8 cellular contexts compared by ENCODE assay signal in the genomic region with DNA sequence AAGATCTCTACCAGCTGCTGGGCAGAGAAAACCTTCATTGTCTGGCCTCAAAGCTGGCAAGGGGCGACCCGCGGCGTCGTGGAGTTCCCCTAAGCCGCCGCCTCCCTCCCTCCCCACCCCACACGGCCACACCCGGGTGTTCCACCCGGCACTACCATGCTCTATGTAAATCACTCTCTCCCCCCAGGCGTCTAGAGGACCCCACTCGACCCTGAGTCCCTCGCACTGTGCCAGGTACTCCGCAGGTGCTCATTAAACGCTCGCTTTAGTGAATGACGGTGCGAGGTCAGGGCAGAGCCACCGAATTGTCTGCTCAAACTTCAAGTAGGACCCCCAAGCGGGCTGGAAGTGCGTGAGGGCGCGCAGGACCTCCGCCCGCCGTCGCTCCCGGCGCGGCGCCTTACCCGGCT. TPM values are rescaled to one million over a fixed set of nuclear protein-coding genes. Genes with fewer than 3 reads are reported as not detected.
DNase-seq lines count a peak whose midpoint lies in the region; ATAC-seq and TF ChIP-seq lines count a peak whose summit lies in the region.

No MANE protein-coding gene starts in this region.

- peaks cover 0 to 47% (median 29%) of the 10 kb centered on the region in 11 experiments; a peak in 16 of 22 replicates for H4K20me1 ChIP-seq in BLaER1 treated with 17β-estradiol and CSF1 and Interleukin-3, amounts not matched to agents 10 nM and 100 nM

- intact Hi-C loops in tibial artery (cut with DNase I; ENCODE audit: low total_unique reads), result no loop called here

- no peaks in the 10 kb centered on the region for H3K27me3 ChIP-seq in BLaER1 treated with 17β-estradiol and CSF1 and Interleukin-3, amounts not matched to agents 10 nM and 100 nM
- H3K27me3 ChIP-seq in HL-60 (ENCODE audit: insufficient read depth, poor library complexity, severe bottlenecking) (peaks cover 19% of the 10 kb centered on the region), tibial artery (no peaks in the 10 kb centered on the region)
- H3K27me3 ChIP-seq in effector memory CD4-positive, alpha-beta T cell (replicated peaks; ENCODE audit: control insufficient read depth, insufficient read depth, low read length, poor library complexity, severe bottlenecking), result no peaks in the 10 kb centered on the region

- TF ChIP-seq CTCF in HL-60 (IDR thresholded peaks at IDR 0.05; ENCODE audit: insufficient read depth, low read length) (no peak), tibial artery (IDR thresholded peaks at IDR 0.05) (no peak)

- peak overlapping the region; percentile 36 to 64 for H3K27ac Mint-ChIP-seq in natural killer cell treated with Interleukin-12 subunit alpha and Interleukin-12 subunit beta and Interleukin-15 and Interleukin-18, amount 100 ng/mL, for 72 hours

- H3K36me3 ChIP-seq in BLaER1 treated with 17β-estradiol and CSF1 and Interleukin-3, amounts not matched to agents 10 nM and 100 nM, result peaks cover 0 to 15% (median 9%) of the 10 kb centered on the region in 11 experiments; a peak in 19 of 22 replicates
- H3K36me3 ChIP-seq in effector memory CD4-positive, alpha-beta T cell (ENCODE audit: control insufficient read depth, insufficient read depth, low read length), result peaks cover 5% of the 10 kb centered on the region
- H3K36me3 ChIP-seq in tibial artery, result peaks cover 0 to 7% (median 0%) of the 10 kb centered on the region in 3 donors

- H3K36me3 Mint-ChIP-seq in natural killer cell treated with Interleukin-12 subunit alpha and Interleukin-12 subunit beta and Interleukin-15 and Interleukin-18, amount 100 ng/mL, for 72 hours, result peaks cover 17% of the 10 kb centered on the region

- H3K9ac ChIP-seq in BLaER1 treated with 17β-estradiol and CSF1 and Interleukin-3, amounts not matched to agents 10 nM and 100 nM, result peak overlapping the region; percentile 82 to 95 (median 91)

- peak; percentile 19 for ATAC-seq in GM19452 (IDR thresholded peaks at IDR 0.05; ENCODE audit: unreplicated experiment)
- ATAC-seq in natural killer cell treated with Interleukin-12 subunit alpha and Interleukin-12 subunit beta and Interleukin-15 and Interleukin-18, amount 100 ng/mL, for 72 hours, result peak; percentile 33 to 51

- H3K4me3 ChIP-seq in BLaER1 treated with 17β-estradiol and CSF1 and Interleukin-3, amounts not matched to agents 10 nM and 100 nM, result peak overlapping the region; percentile 78 to 96 (median 86)
- H3K4me3 ChIP-seq in HL-60 (replicated peaks; ENCODE audit: insufficient read depth, low read length), result peak overlapping the region; percentile 52
- peak overlapping the region; percentile 83 for H3K4me3 ChIP-seq in effector memory CD4-positive, alpha-beta T cell (ENCODE audit: insufficient read depth, low read depth, low read length, poor library complexity, severe bottlenecking)
- H3K4me3 ChIP-seq in tibial artery, result peak overlapping the region; percentile 70 to 81

- peak overlapping the region; percentile 66 for H3K4me3 Mint-ChIP-seq in natural killer cell treated with Interleukin-12 subunit alpha and Interleukin-12 subunit beta and Interleukin-15 and Interleukin-18, amount 100 ng/mL, for 72 hours

- H3K27ac ChIP-seq in BLaER1 treated with 17β-estradiol and CSF1 and Interleukin-3, amounts not matched to agents 10 nM and 100 nM, result peak overlapping the region; percentile 84 to 95 (median 91)
- no peak overlapping the region for H3K27ac ChIP-seq in HL-60 (replicated peaks)
- H3K27ac ChIP-seq in effector memory CD4-positive, alpha-beta T cell (ENCODE audit: insufficient read depth, low read length, poor library complexity, severe bottlenecking), result peak overlapping the region; percentile 84
- peak overlapping the region; percentile 81 to 88 for H3K27ac ChIP-seq in tibial artery

- H3K9me3 Mint-ChIP-seq in natural killer cell treated with Interleukin-12 subunit alpha and Interleukin-12 subunit beta and Interleukin-15 and Interleukin-18, amount 100 ng/mL, for 72 hours, result peaks cover 8% of the 10 kb centered on the region

- peaks cover 15 to 26% (median 20%) of the 10 kb centered on the region in 11 experiments for H3K9me3 ChIP-seq in BLaER1 treated with 17β-estradiol and CSF1 and Interleukin-3, amounts not matched to agents 10 nM and 100 nM (replicated peaks in 1 of 11)
- H3K9me3 ChIP-seq in effector memory CD4-positive, alpha-beta T cell (ENCODE audit: control insufficient read depth, low read length), result no peaks in the 10 kb centered on the region
- H3K9me3 ChIP-seq in tibial artery, result peaks cover 0 to 11% (median 9%) of the 10 kb centered on the region in 3 donors

- DNase-seq in HL-60 (ENCODE audit: low read depth in 1 of 2, low spot score in 1 of 2) (no peak), tibial artery (no peak), T1000 (lab: John Stamatoyannopoulos, UW) (no peak)
- DNase-seq in activated CD4-positive, alpha-beta T cell treated with anti-CD3 and anti-CD28 coated beads, Interleukin-2, amount 50 U/mL, for 1 hour, result peak; percentile 62
- peak; percentile 47 to 53 (median 48) for DNase-seq in effector memory CD4-positive, alpha-beta T cell
- DNase-seq in natural killer cell treated with Interleukin-12 subunit alpha and Interleukin-12 subunit beta and Interleukin-15 and Interleukin-18, amount 100 ng/mL, for 72 hours (ENCODE audit: low spot score), result no peak

- H3K4me2 ChIP-seq in BLaER1 treated with 17β-estradiol and CSF1 and Interleukin-3, amounts not matched to agents 10 nM and 100 nM, result peak overlapping the region; percentile 83 to 96 (median 91)

- peaks cover 21 to 50% (median 34%) of the 10 kb centered on the region in 10 experiments for H3K4me1 ChIP-seq in BLaER1 treated with 17β-estradiol and CSF1 and Interleukin-3, amounts not matched to agents 10 nM and 100 nM
- peaks cover 30% of the 10 kb centered on the region for H3K4me1 ChIP-seq in effector memory CD4-positive, alpha-beta T cell (ENCODE audit: control insufficient read depth, insufficient read depth, low read length, poor library complexity, severe bottlenecking)
- peaks cover 0 to 45% (median 22%) of the 10 kb centered on the region in 4 donors for H3K4me1 ChIP-seq in tibial artery

- H3K27me3 Mint-ChIP-seq in natural killer cell treated with Interleukin-12 subunit alpha and Interleukin-12 subunit beta and Interleukin-15 and Interleukin-18, amount 100 ng/mL, for 72 hours, result no peaks in the 10 kb centered on the region

- H3K4me1 Mint-ChIP-seq in natural killer cell treated with Interleukin-12 subunit alpha and Interleukin-12 subunit beta and Interleukin-15 and Interleukin-18, amount 100 ng/mL, for 72 hours (ENCODE audit: low read depth in 2 of 2), result peaks cover 31 to 36% of the 10 kb centered on the region in 2 donors

RNA-seq across cellular contexts. Expression of a gene that starts 0.6 kb away (rescaled TPM):
- total RNA-seq in natural killer cell treated with Interleukin-12 subunit alpha and Interleukin-12 subunit beta and Interleukin-15 and Interleukin-18, amount 100 ng/mL, for 72 hours, result 10 to 100 TPM; 40.4 to 48.6 TPM

Comparison
In these comparisons a context has a peak if more than half of its experiments do, and no peak if none do; other contexts are left out.
1. DNase-seq: peak in activated CD4-positive, alpha-beta T cell treated with anti-CD3 and anti-CD28 coated beads, Interleukin-2, amount 50 U/mL, for 1 hour (single experiment) and effector memory CD4-positive, alpha-beta T cell (3 of 3); none in HL-60 (0 of 2), natural killer cell treated with Interleukin-12 subunit alpha and Interleukin-12 subunit beta and Interleukin-15 and Interleukin-18, amount 100 ng/mL, for 72 hours (single experiment), tibial artery (0 of 2) and T1000 (single experiment).
2. Peak in every context shown above with its lines, with median percentiles within 50 percentile points of each other: H3K4me3 ChIP-seq.